8 cellular contexts compared by ENCODE assay signal in genomic region chr1:229270547-229271447, GRCh38. TPM values are rescaled to one million over a fixed set of nuclear protein-coding genes. Genes with fewer than 3 reads are reported as not detected.
A peak's percentile ranks its signal among the peaks of the same experiment; 100 is the strongest.
DNase-seq lines count a peak whose midpoint lies in the region; ATAC-seq and TF ChIP-seq lines count a peak whose summit lies in the region.

Gene RAB4A (plus strand): TSS chr1:229271111. CDS start chr1:229271340, 229 bp downstream.

- ATAC-seq in HG03354 (IDR thresholded peaks at IDR 0.05; ENCODE audit: poor library complexity, severe bottlenecking, unreplicated experiment) (peak; percentile 90), memory B cell (ENCODE audit: low read depth) (peak; percentile 91)

- peak within 1 kb of the TSS; percentile 69 for H3K27ac Mint-ChIP-seq in memory B cell

- H3K4me3 ChIP-seq in effector memory CD4-positive, alpha-beta T cell (ENCODE audit: insufficient read depth, low read depth, low read length, poor library complexity, severe bottlenecking), result peak within 1 kb of the TSS; percentile 69

- no peaks in the 10 kb centered on the region for H3K9me3 ChIP-seq in effector memory CD4-positive, alpha-beta T cell (ENCODE audit: control insufficient read depth, low read length)

- POLR2A ChIA-PET in activated CD8-positive, alpha-beta memory T cell treated with anti-CD3 and anti-CD28 coated beads for 36 hours (lab: Charles Lee), result no interaction called here

- DNase-seq in Ammon's horn (ENCODE audit: low spot score), result peak; percentile 90
- peak; percentile 24 for DNase-seq in NCI-H82 treated with DMSO at 0.1 percent for 48 hours (lab: John Stamatoyannopoulos, UW; ENCODE audit: unreplicated experiment)
- peak; percentile 51 to 71 (median 54) for DNase-seq in effector memory CD4-positive, alpha-beta T cell
- DNase-seq in memory B cell (ENCODE audit: low spot score in 2 of 2), result peak; percentile 78 to 83
- peak; percentile 64 for DNase-seq in stimulated activated CD8-positive, alpha-beta memory T cell treated with anti-CD3 and anti-CD28 coated beads, Interleukin-12 subunit alpha, Interleukin-12 subunit beta, amount 100 ng/mL, for 1 hour (ENCODE audit: low read depth)

- peak within 1 kb of the TSS; percentile 27 for H3K27ac ChIP-seq in effector memory CD4-positive, alpha-beta T cell (ENCODE audit: insufficient read depth, low read length, poor library complexity, severe bottlenecking)

- H3K4me3 Mint-ChIP-seq in memory B cell, result peak within 1 kb of the TSS; percentile 92

- H3K27me3 Mint-ChIP-seq in memory B cell, result no peaks in the 10 kb centered on the region

- H3K4me1 Mint-ChIP-seq in memory B cell, result peaks cover 19% of the 10 kb centered on the region

- H3K9me3 Mint-ChIP-seq in memory B cell, result peaks cover 2% of the 10 kb centered on the region

- no peaks in the 10 kb centered on the region for H3K27me3 ChIP-seq in effector memory CD4-positive, alpha-beta T cell (replicated peaks; ENCODE audit: control insufficient read depth, insufficient read depth, low read length, poor library complexity, severe bottlenecking)

- CTCF ChIA-PET in activated CD8-positive, alpha-beta memory T cell treated with anti-CD3 and anti-CD28 coated beads for 36 hours (lab: Charles Lee), result no interaction called here

- peaks cover 3% of the 10 kb centered on the region for H3K36me3 Mint-ChIP-seq in memory B cell

- no peaks in the 10 kb centered on the region for H3K36me3 ChIP-seq in effector memory CD4-positive, alpha-beta T cell (ENCODE audit: control insufficient read depth, insufficient read depth, low read length)

- H3K4me1 ChIP-seq in effector memory CD4-positive, alpha-beta T cell (ENCODE audit: control insufficient read depth, insufficient read depth, low read length, poor library complexity, severe bottlenecking), result peaks cover 17% of the 10 kb centered on the region

- peak; percentile 78 for TF ChIP-seq POLR2A in GM19099 (IDR thresholded peaks at IDR 0.05; ENCODE audit: extremely low read depth, insufficient read length, low read depth)

RNA-seq across cellular contexts. Expression of gene RAB4A, which starts in this region (rescaled TPM):
- total RNA-seq in activated CD8-positive, alpha-beta memory T cell treated with anti-CD3 and anti-CD28 coated beads for 36 hours, result 10 to 100 TPM; 27.5 to 32.5 TPM

Comparison
In these comparisons a context has a peak if more than half of its experiments do, and no peak if none do; other contexts are left out.
1. Peak in every context shown above with its lines: DNase-seq, ATAC-seq, H3K4me3 ChIP-seq and H3K27ac ChIP-seq.
2. DNase-seq: peak in every context shown above with its lines; median percentile 90 in Ammon's horn; 80 in memory B cell; 64 in stimulated activated CD8-positive, alpha-beta memory T cell treated with anti-CD3 and anti-CD28 coated beads, Interleukin-12 subunit alpha, Interleukin-12 subunit beta, amount 100 ng/mL, for 1 hour; 54 in effector memory CD4-positive, alpha-beta T cell; 24 in NCI-H82 treated with DMSO at 0.1 percent for 48 hours.